ENCODE assay signal across 29 cellular contexts in genomic region chr15:36403351-36403750, GRCh38.
"Had no signal": no experiment of that assay in that cellular context is flagged by ENCODE, and none has a peak within 500 bp of the region (broad histone marks: within the 10 kb centered on the region; RNA-seq: fewer than 3 reads in every experiment).

No MANE protein-coding gene starts in this region.

- H3K27me3 Mint-ChIP-seq: activated CD4-positive, alpha-beta T cell treated with anti-CD3 and anti-CD28 coated beads for 36 hours; activated CD8-positive, alpha-beta memory T cell treated with anti-CD3 and anti-CD28 coated beads, Interleukin-2, amount 10 ng/mL, durations not matched to agents 7 days and 5 days; natural killer cell treated with Interleukin-12 subunit alpha and Interleukin-12 subunit beta and Interleukin-15 and Interleukin-18, amount 100 ng/mL, for 72 hours; progenitor cell of endocrine pancreas; T-helper 17 cell had no signal

- H3K27ac ChIP-seq: body of pancreas, gastrocnemius medialis, left ventricle myocardium inferior, neutrophil, ovary, right atrium auricular region, suprapubic skin, tibial artery, upper lobe of right lung had no signal

- H3K9me3 Mint-ChIP-seq: activated T-cell treated with anti-CD3 and anti-CD28 coated beads, Interleukin-2, amount 50 U/mL, for 72 hours had no signal

- H3K27ac Mint-ChIP-seq: activated CD4-positive, alpha-beta T cell treated with anti-CD3 and anti-CD28 coated beads for 36 hours; activated CD8-positive, alpha-beta memory T cell treated with anti-CD3 and anti-CD28 coated beads, Interleukin-2, amount 10 ng/mL, durations not matched to agents 7 days and 5 days; activated CD8-positive, alpha-beta T cell treated with anti-CD3 and anti-CD28 coated beads, Interleukin-2, amount 10 ng/mL, durations not matched to agents 7 days and 5 days; activated naive CD4-positive, alpha-beta T cell treated with anti-CD3 and anti-CD28 coated beads, Interleukin-2, amount 50 U/mL, for 72 hours; activated T-cell treated with anti-CD3 and anti-CD28 coated beads, Interleukin-2, amount 50 U/mL, for 72 hours; natural killer cell treated with Interleukin-12 subunit alpha and Interleukin-12 subunit beta and Interleukin-15 and Interleukin-18, amount 100 ng/mL, for 72 hours; progenitor cell of endocrine pancreas; T-helper 17 cell had no signal

- DNase-seq: activated CD4-positive, alpha-beta T cell treated with anti-CD3 and anti-CD28 coated beads for 36 hours; activated CD4-positive, CD25-positive, alpha-beta regulatory T cell; activated CD8-positive, alpha-beta memory T cell treated with anti-CD3 and anti-CD28 coated beads, Interleukin-2, amount 10 ng/mL, durations not matched to agents 7 days and 5 days; activated CD8-positive, alpha-beta T cell treated with anti-CD3 and anti-CD28 coated beads, Interleukin-2, amount 10 ng/mL, durations not matched to agents 7 days and 5 days; activated naive CD4-positive, alpha-beta T cell; activated T-cell treated with anti-CD3 and anti-CD28 coated beads, Interleukin-2, amount 50 U/mL, for 72 hours; anterior cingulate cortex; body of pancreas; effector CD8-positive, alpha-beta T cell; gastrocnemius medialis; glutamatergic neuron; islet precursor cell; left ventricle myocardium inferior; mucosa of descending colon; ovary; stimulated activated CD4-positive, alpha-beta T cell treated with anti-CD3 and anti-CD28 coated beads, Interleukin-2, amount 100 ng/mL, for 24 hours; stimulated activated naive CD4-positive, alpha-beta T cell; T-helper 17 cell; tibial artery; upper lobe of right lung had no signal

- H3K36me3 ChIP-seq: gastrocnemius medialis, left ventricle myocardium inferior, neutrophil, ovary, right atrium auricular region, suprapubic skin, tibial artery, upper lobe of right lung had no signal

- H3K27me3 ChIP-seq: body of pancreas, gastrocnemius medialis, neutrophil, ovary, right atrium auricular region, suprapubic skin, tibial artery, upper lobe of right lung had no signal

- FAIRE-seq: colon had no signal

- H3K4me1 ChIP-seq: body of pancreas, gastrocnemius medialis, left ventricle myocardium inferior, right atrium auricular region, suprapubic skin, tibial artery, upper lobe of right lung had no signal

- H3K4me3 ChIP-seq: body of pancreas, gastrocnemius medialis, left ventricle myocardium inferior, lung, mucosa of descending colon, ovary, right atrium auricular region, smooth muscle cell, suprapubic skin, tibial artery, upper lobe of right lung had no signal

- H3K36me3 Mint-ChIP-seq: activated CD8-positive, alpha-beta memory T cell treated with anti-CD3 and anti-CD28 coated beads, Interleukin-2, amount 10 ng/mL, durations not matched to agents 7 days and 5 days; activated naive CD4-positive, alpha-beta T cell treated with anti-CD3 and anti-CD28 coated beads, Interleukin-2, amount 50 U/mL, for 72 hours; natural killer cell treated with Interleukin-12 subunit alpha and Interleukin-12 subunit beta and Interleukin-15 and Interleukin-18, amount 100 ng/mL, for 72 hours had no signal

- H3K4me3 Mint-ChIP-seq: activated CD4-positive, alpha-beta T cell treated with anti-CD3 and anti-CD28 coated beads for 36 hours; activated CD8-positive, alpha-beta memory T cell treated with anti-CD3 and anti-CD28 coated beads, Interleukin-2, amount 10 ng/mL, durations not matched to agents 7 days and 5 days; activated CD8-positive, alpha-beta T cell treated with anti-CD3 and anti-CD28 coated beads, Interleukin-2, amount 10 ng/mL, durations not matched to agents 7 days and 5 days; activated T-cell treated with anti-CD3 and anti-CD28 coated beads, Interleukin-2, amount 50 U/mL, for 72 hours; natural killer cell treated with Interleukin-12 subunit alpha and Interleukin-12 subunit beta and Interleukin-15 and Interleukin-18, amount 100 ng/mL, for 72 hours; T-helper 17 cell had no signal

- H3K9me3 ChIP-seq: body of pancreas, gastrocnemius medialis, left ventricle myocardium inferior, mucosa of descending colon, neutrophil, ovary, right atrium auricular region, suprapubic skin, tibial artery, upper lobe of right lung had no signal

- H3K4me2 ChIP-seq: smooth muscle cell had no signal

- H3K4me1 Mint-ChIP-seq: activated CD4-positive, alpha-beta T cell treated with anti-CD3 and anti-CD28 coated beads for 36 hours; activated CD8-positive, alpha-beta memory T cell treated with anti-CD3 and anti-CD28 coated beads, Interleukin-2, amount 10 ng/mL, durations not matched to agents 7 days and 5 days; T-helper 17 cell had no signal
